Comparison of ENCODE assay signal across 8 cellular contexts in the genomic region with DNA sequence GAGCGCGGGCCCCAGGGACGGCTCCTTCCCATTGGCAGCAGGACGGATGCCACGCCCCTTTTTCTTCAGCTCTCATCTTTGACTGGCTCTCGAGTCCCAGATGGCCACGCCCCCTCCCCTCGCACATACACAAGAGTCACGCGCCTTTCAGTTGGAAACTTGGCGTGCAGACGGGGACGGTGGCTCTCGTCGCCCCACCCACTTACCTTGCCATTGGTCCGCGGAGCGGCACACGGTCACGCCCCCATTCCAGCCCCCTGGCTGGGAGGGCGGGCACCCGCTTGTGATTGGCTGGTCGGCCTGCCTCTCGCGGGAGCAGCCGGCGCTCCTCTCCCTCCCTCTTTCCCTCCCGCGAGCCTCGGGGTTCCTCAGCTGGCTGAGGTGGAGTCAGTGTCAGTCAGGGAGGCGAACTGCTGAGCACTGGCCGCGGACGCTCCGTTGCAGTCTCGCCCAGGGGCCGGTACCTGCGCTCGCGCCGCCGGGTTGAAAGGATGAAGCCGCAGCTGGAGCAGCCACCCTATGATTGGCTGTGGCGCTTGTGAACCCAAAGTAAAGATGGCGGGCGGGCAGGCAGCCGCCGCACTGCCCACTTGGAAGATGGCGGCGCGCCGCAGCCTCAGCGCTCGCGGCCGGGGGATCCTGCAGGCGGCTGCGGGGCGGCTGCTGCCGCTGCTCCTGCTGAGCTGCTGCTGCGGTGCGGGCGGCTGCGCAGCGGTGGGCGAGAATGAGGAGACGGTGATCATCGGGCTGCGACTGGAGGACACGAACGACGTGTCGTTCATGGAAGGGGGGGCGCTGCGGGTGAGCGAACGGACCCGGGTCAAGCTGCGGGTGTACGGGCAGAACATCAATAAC. TPM values are rescaled to one million over a fixed set of nuclear protein-coding genes. Genes with fewer than 3 reads are reported as not detected.
A peak's percentile ranks its signal among the peaks of the same experiment; 100 is the strongest.
DNase-seq lines count a peak whose midpoint lies in the region; ATAC-seq and TF ChIP-seq lines count a peak whose summit lies in the region.

A gene (plus strand): TSS at position 333 of the 855 bp plus-strand sequence. CDS start 187 bp downstream, at position 520.

- peak in 1 of 2 donors; percentile 39 for TF ChIP-seq POLR2A in suprapubic skin (IDR thresholded peaks at IDR 0.05)

- under 1% methylated on average over 24 of the region's 80 CpGs for WGBS in SK-N-SH (ENCODE audit: low lambda C conversion rate)
- WGBS in suprapubic skin, result under 1% methylated on average over 28 of the region's 80 CpGs

- H3K4me2 ChIP-seq in SK-N-SH, result peak within 1 kb of the TSS; percentile 100

- H3K9me2 ChIP-seq in SK-N-SH, result no peaks in the 10 kb centered on the region

- peak; percentile 93 for ATAC-seq in HG02610 (IDR thresholded peaks at IDR 0.05; ENCODE audit: unreplicated experiment)
- peak; percentile 90 to 93 for ATAC-seq in activated naive CD4-positive, alpha-beta T cell treated with anti-CD3 and anti-CD28 coated beads, Interleukin-2, amount 50 U/mL, for 72 hours

- H3K27ac Mint-ChIP-seq in activated naive CD4-positive, alpha-beta T cell treated with anti-CD3 and anti-CD28 coated beads, Interleukin-2, amount 50 U/mL, for 72 hours, result peak within 1 kb of the TSS; percentile 91 to 92

- no peaks in the 10 kb centered on the region for H3K36me3 ChIP-seq in SK-N-SH (replicated peaks in 1 of 2; ENCODE audit: control insufficient read depth in 1 of 2, insufficient read depth in 2 of 2, low read length in 1 of 2)
- no peaks in the 10 kb centered on the region for H3K36me3 ChIP-seq in suprapubic skin

- no peak for TF ChIP-seq RAD21 in SK-N-SH (IDR thresholded peaks at IDR 0.05; ENCODE audit: low read length)

- H3K9me3 ChIP-seq in SK-N-SH (peaks cover 3% of the 10 kb centered on the region; the same call in 1 of the 2 replicates), suprapubic skin (no peaks in the 10 kb centered on the region)

- CTCF ChIA-PET in SK-N-SH (lab: Yijun Ruan, JAX), result interaction anchor here (0.6 to 8.6 kb wide), 59 partner anchors 9 to 430 kb away, joined by 3 to 264 read pairs (median 4); a partner anchor contains a TSS

- H3K79me2 ChIP-seq in SK-N-SH (ENCODE audit: insufficient read depth), result no peaks in the 10 kb centered on the region

- H3K27ac ChIP-seq in SK-N-SH (ENCODE audit: low read depth in 2 of 2, low read length in 1 of 2) (peak within 1 kb of the TSS; percentile 76 to 89), suprapubic skin (peak within 1 kb of the TSS; percentile 91)

- no peaks in the 10 kb centered on the region for H3K9me3 Mint-ChIP-seq in activated naive CD4-positive, alpha-beta T cell treated with anti-CD3 and anti-CD28 coated beads, Interleukin-2, amount 50 U/mL, for 72 hours

- peak within 1 kb of the TSS; percentile 75 for H3K9ac ChIP-seq in SK-N-SH

- H3K27me3 ChIP-seq in SK-N-SH (ENCODE audit: insufficient read depth) (no peaks in the 10 kb centered on the region), suprapubic skin (no peaks in the 10 kb centered on the region)

- TF ChIP-seq CTCF in GM10266 (IDR thresholded peaks at IDR 0.05; ENCODE audit: control insufficient read depth, insufficient read depth, low read depth, missing control alignments), result no peak
- peak; percentile 39 for TF ChIP-seq CTCF in SK-N-SH (IDR thresholded peaks at IDR 0.05)
- TF ChIP-seq CTCF in suprapubic skin (IDR thresholded peaks at IDR 0.05), result no peak

- peaks cover 0 to 14% of the 10 kb centered on the region in 2 donors for H3K36me3 Mint-ChIP-seq in activated naive CD4-positive, alpha-beta T cell treated with anti-CD3 and anti-CD28 coated beads, Interleukin-2, amount 50 U/mL, for 72 hours

- H4K20me1 ChIP-seq in SK-N-SH (ENCODE audit: insufficient read depth), result no peaks in the 10 kb centered on the region

- H3K4me1 ChIP-seq in SK-N-SH (ENCODE audit: control insufficient read depth in 1 of 2, insufficient read depth in 2 of 2, low read depth in 1 of 2, low read length in 1 of 2) (peaks cover 13 to 28% of the 10 kb centered on the region in 2 experiments; a peak in 3 of 4 replicates), suprapubic skin (peaks cover 41% of the 10 kb centered on the region)

- peak within 1 kb of the TSS; percentile 97 to 99 for H3K4me3 ChIP-seq in SK-N-SH (ENCODE audit: low read depth in 2 of 2, low read length in 1 of 2)
- peak within 1 kb of the TSS; percentile 99 for H3K4me3 ChIP-seq in suprapubic skin

- TF ChIP-seq EP300 in SK-N-SH (IDR thresholded peaks at IDR 0.05; ENCODE audit: borderline replicate concordance in 1 of 2, low read depth in 1 of 2, low read length in 1 of 2) (no peak; a peak in 1 of 4 replicates), suprapubic skin (IDR thresholded peaks at IDR 0.05) (no peak)

- peak; percentile 98 for DNase-seq in GM10266 (ENCODE audit: extremely low spot score)
- DNase-seq in NCI-H1092 (lab: John Stamatoyannopoulos, UW), result peak; percentile 99
- peak; percentile 98 for DNase-seq in SK-N-SH
- peak; percentile 98 to 99 for DNase-seq in activated naive CD4-positive, alpha-beta T cell treated with anti-CD3 and anti-CD28 coated beads, Interleukin-2, amount 50 U/mL, for 72 hours (ENCODE audit: low spot score in 2 of 2)
- DNase-seq in glomerular endothelial cell (ENCODE audit: extremely low read depth, low read depth, low spot score), result peak; percentile 93
- peak; percentile 94 to 100 (median 99) for DNase-seq in nucleus accumbens (lab: John Stamatoyannopoulos, UW)
- DNase-seq in suprapubic skin (ENCODE audit: low spot score in 2 of 2), result peak; percentile 100

- H2AFZ ChIP-seq in SK-N-SH (ENCODE audit: low read depth), result peak within 1 kb of the TSS; percentile 95

- POLR2A ChIA-PET in SK-N-SH (lab: Yijun Ruan, JAX), result interaction anchor here (1.0 to 1.7 kb wide), 3 partner anchors 136 to 274 kb away, joined by 3 to 6 read pairs (median 4); no protein-coding TSS in a partner anchor

- H3F3A ChIP-seq in SK-N-SH (replicated peaks; ENCODE audit: insufficient read depth), result peaks cover 4% of the 10 kb centered on the region

TF ChIP-seq in SK-N-SH, 30 proteins besides CTCF, POLR2A, EP300 and RAD21 (continues in another document):
- TF ChIP-seq, protein P1, sequence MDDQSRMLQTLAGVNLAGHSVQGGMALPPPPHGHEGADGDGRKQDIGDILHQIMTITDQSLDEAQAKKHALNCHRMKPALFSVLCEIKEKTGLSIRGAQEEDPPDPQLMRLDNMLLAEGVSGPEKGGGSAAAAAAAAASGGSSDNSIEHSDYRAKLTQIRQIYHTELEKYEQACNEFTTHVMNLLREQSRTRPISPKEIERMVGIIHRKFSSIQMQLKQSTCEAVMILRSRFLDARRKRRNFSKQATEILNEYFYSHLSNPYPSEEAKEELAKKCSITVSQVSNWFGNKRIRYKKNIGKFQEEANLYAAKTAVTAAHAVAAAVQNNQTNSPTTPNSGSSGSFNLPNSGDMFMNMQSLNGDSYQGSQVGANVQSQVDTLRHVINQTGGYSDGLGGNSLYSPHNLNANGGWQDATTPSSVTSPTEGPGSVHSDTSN (IDR thresholded peaks at IDR 0.05), result peak; percentile 99
- TF ChIP-seq CHD2 (IDR thresholded peaks at IDR 0.05; ENCODE audit: low read length, partially characterized antibody), result peak; percentile 98
- TF ChIP-seq, protein P2, sequence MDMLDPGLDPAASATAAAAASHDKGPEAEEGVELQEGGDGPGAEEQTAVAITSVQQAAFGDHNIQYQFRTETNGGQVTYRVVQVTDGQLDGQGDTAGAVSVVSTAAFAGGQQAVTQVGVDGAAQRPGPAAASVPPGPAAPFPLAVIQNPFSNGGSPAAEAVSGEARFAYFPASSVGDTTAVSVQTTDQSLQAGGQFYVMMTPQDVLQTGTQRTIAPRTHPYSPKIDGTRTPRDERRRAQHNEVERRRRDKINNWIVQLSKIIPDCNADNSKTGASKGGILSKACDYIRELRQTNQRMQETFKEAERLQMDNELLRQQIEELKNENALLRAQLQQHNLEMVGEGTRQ (IDR thresholded peaks at IDR 0.05; ENCODE audit: borderline replicate concordance, low read depth, low read length), result peak; percentile 27
- peak; percentile 99 for TF ChIP-seq TAF1 (IDR thresholded peaks at IDR 0.05; ENCODE audit: borderline replicate concordance, low read depth, low read length)
- no peak; the same call in 1 of the 2 replicates for TF ChIP-seq NRF1 (IDR thresholded peaks at IDR 0.05; ENCODE audit: low read depth, low read length)
- TF ChIP-seq, protein P3, sequence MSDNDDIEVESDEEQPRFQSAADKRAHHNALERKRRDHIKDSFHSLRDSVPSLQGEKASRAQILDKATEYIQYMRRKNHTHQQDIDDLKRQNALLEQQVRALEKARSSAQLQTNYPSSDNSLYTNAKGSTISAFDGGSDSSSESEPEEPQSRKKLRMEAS (IDR thresholded peaks at IDR 0.05; ENCODE audit: low read depth), result peak; percentile 99
- TF ChIP-seq, protein P4, sequence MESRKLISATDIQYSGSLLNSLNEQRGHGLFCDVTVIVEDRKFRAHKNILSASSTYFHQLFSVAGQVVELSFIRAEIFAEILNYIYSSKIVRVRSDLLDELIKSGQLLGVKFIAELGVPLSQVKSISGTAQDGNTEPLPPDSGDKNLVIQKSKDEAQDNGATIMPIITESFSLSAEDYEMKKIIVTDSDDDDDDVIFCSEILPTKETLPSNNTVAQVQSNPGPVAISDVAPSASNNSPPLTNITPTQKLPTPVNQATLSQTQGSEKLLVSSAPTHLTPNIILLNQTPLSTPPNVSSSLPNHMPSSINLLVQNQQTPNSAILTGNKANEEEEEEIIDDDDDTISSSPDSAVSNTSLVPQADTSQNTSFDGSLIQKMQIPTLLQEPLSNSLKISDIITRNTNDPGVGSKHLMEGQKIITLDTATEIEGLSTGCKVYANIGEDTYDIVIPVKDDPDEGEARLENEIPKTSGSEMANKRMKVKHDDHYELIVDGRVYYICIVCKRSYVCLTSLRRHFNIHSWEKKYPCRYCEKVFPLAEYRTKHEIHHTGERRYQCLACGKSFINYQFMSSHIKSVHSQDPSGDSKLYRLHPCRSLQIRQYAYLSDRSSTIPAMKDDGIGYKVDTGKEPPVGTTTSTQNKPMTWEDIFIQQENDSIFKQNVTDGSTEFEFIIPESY (IDR thresholded peaks at IDR 0.05; ENCODE audit: borderline replicate concordance, low read depth), result peak; percentile 88
- TF ChIP-seq YY1 (IDR thresholded peaks at IDR 0.05; ENCODE audit: low read depth), result peak; percentile 99
- TF ChIP-seq, protein P5, sequence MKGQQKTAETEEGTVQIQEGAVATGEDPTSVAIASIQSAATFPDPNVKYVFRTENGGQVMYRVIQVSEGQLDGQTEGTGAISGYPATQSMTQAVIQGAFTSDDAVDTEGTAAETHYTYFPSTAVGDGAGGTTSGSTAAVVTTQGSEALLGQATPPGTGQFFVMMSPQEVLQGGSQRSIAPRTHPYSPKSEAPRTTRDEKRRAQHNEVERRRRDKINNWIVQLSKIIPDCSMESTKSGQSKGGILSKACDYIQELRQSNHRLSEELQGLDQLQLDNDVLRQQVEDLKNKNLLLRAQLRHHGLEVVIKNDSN (IDR thresholded peaks at IDR 0.05; ENCODE audit: borderline replicate concordance, low read depth), result peak; percentile 71; the same call in 1 of the 2 replicates

RNA-seq across cellular contexts. Expression of the gene that starts here (rescaled TPM):
- 2.2 and 4.0 TPM in 2 replicates for polyA plus RNA-seq in SK-N-SH (2012; rRNA removed)
- polyA plus RNA-seq in SK-N-SH (2012; cell fraction: cytosol; rRNA removed), result 2.5 and 3.1 TPM in 2 replicates
- polyA plus RNA-seq in SK-N-SH (2012; cell fraction: nucleus; rRNA removed), result 5.4 and 5.6 TPM in 2 replicates
- total RNA-seq in activated naive CD4-positive, alpha-beta T cell treated with anti-CD3 and anti-CD28 coated beads, Interleukin-2, amount 50 U/mL, for 72 hours, result 10 to 100 TPM in 1 of 2 donors, 1 to 10 TPM in 1; 5.5 to 12.0 TPM
- total RNA-seq in glomerular endothelial cell (2.8 and 4.3 TPM in 2 replicates), suprapubic skin (10 to 100 TPM in 3 of 4 donors, 1 to 10 TPM in 1; 8.7 to 16.9 (median 12.9) TPM)

Comparison
In these comparisons a context has a peak if more than half of its experiments do, and no peak if none do; other contexts are left out.
1. Peak in every context shown above with its lines: DNase-seq, ATAC-seq, H3K4me3 ChIP-seq and H3K27ac ChIP-seq.